ENCODE assay signal across 8 cellular contexts in genomic region chr21:42461881-42462877, GRCh38. TPM values are rescaled to one million over a fixed set of nuclear protein-coding genes. Genes with fewer than 3 reads are reported as not detected.
DNase-seq lines count a peak whose midpoint lies in the region; ATAC-seq and TF ChIP-seq lines count a peak whose summit lies in the region.
"Had no signal": no experiment of that assay in that cellular context is flagged by ENCODE, and none has a peak within 500 bp of the region (broad histone marks: within the 10 kb centered on the region; RNA-seq: fewer than 3 reads in every experiment).

No MANE protein-coding gene starts in this region.

- no peak overlapping the region for H3K4me3 ChIP-seq in DND-41 (ENCODE audit: low read depth in 1 of 2, low read length in 2 of 2)
- no peak overlapping the region for H3K4me3 ChIP-seq in MM.1S (ENCODE audit: low read length)
- H3K4me3 ChIP-seq: SJSA1 had no signal

- no peaks in the 10 kb centered on the region for H3K36me3 ChIP-seq in DND-41 (ENCODE audit: insufficient read depth, low read length)
- H3K36me3 ChIP-seq in MM.1S (replicated peaks; ENCODE audit: insufficient read depth, low read length): no peaks in the 10 kb centered on the region
- H3K36me3 ChIP-seq: SJSA1 had no signal

- no peaks in the 10 kb centered on the region for H4K20me1 ChIP-seq in DND-41 (ENCODE audit: insufficient read depth, low read length)
- H4K20me1 ChIP-seq in MM.1S (ENCODE audit: insufficient read depth, low read length): no peaks in the 10 kb centered on the region

- H3K36me3 Mint-ChIP-seq in T-helper 17 cell (ENCODE audit: low read depth): no peaks in the 10 kb centered on the region

- H3K9me2 ChIP-seq in MM.1S (replicated peaks; ENCODE audit: insufficient read depth, low read length): no peaks in the 10 kb centered on the region

- no peak for TF ChIP-seq POLR2A in GM18505 (IDR thresholded peaks at IDR 0.05; ENCODE audit: borderline replicate concordance, extremely low read depth, insufficient read depth, insufficient read length)

- ATAC-seq in DND-41 (ENCODE audit: insufficient read depth, low read depth) (no peak), T-helper 17 cell (no peak), GM18870 (IDR thresholded peaks at IDR 0.05; ENCODE audit: unreplicated experiment) (no peak), GM18505 (IDR thresholded peaks at IDR 0.05; ENCODE audit: unreplicated experiment) (no peak)

- H3K27ac ChIP-seq in DND-41 (ENCODE audit: low read length) (peak overlapping the region; percentile 72), MM.1S (ENCODE audit: low read length) (peak overlapping the region; percentile 63; the same call in 1 of the 2 replicates)
- H3K27ac ChIP-seq: SJSA1 had no signal

- H3K4me1 ChIP-seq in DND-41 (ENCODE audit: insufficient read depth, low read length): peaks cover 64% of the 10 kb centered on the region
- H3K4me1 ChIP-seq in MM.1S (ENCODE audit: low read length): peaks cover 50% of the 10 kb centered on the region
- H3K4me1 ChIP-seq: SJSA1 had no signal

- no peak for TF ChIP-seq CTCF in DND-41 (IDR thresholded peaks at IDR 0.05; ENCODE audit: borderline replicate concordance, extremely low read depth, low read length, poor library complexity, severe bottlenecking)
- TF ChIP-seq CTCF in MM.1S (IDR thresholded peaks at IDR 0.05; ENCODE audit: low read length): no peak

- H3K9me3 ChIP-seq in DND-41 (ENCODE audit: insufficient read depth, low read length, severe bottlenecking) (no peaks in the 10 kb centered on the region), MM.1S (replicated peaks; ENCODE audit: insufficient read depth, low read length) (no peaks in the 10 kb centered on the region), T-helper 17 cell (ENCODE audit: control insufficient read depth, low read length, poor library complexity, severe bottlenecking) (no peaks in the 10 kb centered on the region)
- H3K9me3 ChIP-seq: SJSA1 had no signal

- H3K4me3 Mint-ChIP-seq in T-helper 17 cell: no peak overlapping the region

- no peaks in the 10 kb centered on the region for H3K27me3 Mint-ChIP-seq in T-helper 17 cell

- DNase-seq in DND-41 (no peak), MM.1S (no peak), T-helper 17 cell (no peak), mucosa of gallbladder (ENCODE audit: low spot score) (peak; percentile 75), inferior parietal cortex (ENCODE audit: extremely low spot score) (no peak)

- peak overlapping the region; percentile 95 for H3K27ac Mint-ChIP-seq in T-helper 17 cell

- H3K27me3 ChIP-seq in DND-41 (ENCODE audit: insufficient read depth, low read length, poor library complexity): no peaks in the 10 kb centered on the region
- 0 out of 2 replicates have a peak, but pooled peaks cover 3% of the 10 kb centered on the region for H3K27me3 ChIP-seq in MM.1S (replicated peaks; ENCODE audit: insufficient read depth, low read length)
- H3K27me3 ChIP-seq: SJSA1 had no signal

- H3K4me2 ChIP-seq in DND-41 (ENCODE audit: insufficient read depth, low read length) (no peak overlapping the region), MM.1S (ENCODE audit: low read depth, low read length) (peak overlapping the region; percentile 48; the same call in 1 of the 2 replicates)

- no peaks in the 10 kb centered on the region for H3K79me2 ChIP-seq in DND-41 (ENCODE audit: insufficient read depth, low read length)
- H3K79me2 ChIP-seq in MM.1S (ENCODE audit: low read length): no peaks in the 10 kb centered on the region

- peaks cover 50% of the 10 kb centered on the region for H3K4me1 Mint-ChIP-seq in T-helper 17 cell

- H3K9ac ChIP-seq in DND-41 (ENCODE audit: low read depth, low read length) (no peak overlapping the region), MM.1S (ENCODE audit: low read length) (no peak overlapping the region)

- H2AFZ ChIP-seq in DND-41 (ENCODE audit: low read depth, low read length): no peak overlapping the region
- H2AFZ ChIP-seq in MM.1S (ENCODE audit: low read length): no peak overlapping the region

- H3F3A ChIP-seq in MM.1S (ENCODE audit: insufficient read depth, low read length): peaks cover 16% of the 10 kb centered on the region

RNA-seq across cellular contexts. Expression of gene RSPH1, which starts 33.8 kb away (rescaled TPM):
- total RNA-seq in T-helper 17 cell: under 1 TPM in 1 of 2 donors, not detected in 1; 0.47 TPM
- 5.6 TPM for total RNA-seq in mucosa of gallbladder
- total RNA-seq: SJSA1 had no signal

RNA-seq across cellular contexts. Expression of gene SLC37A1, which starts 51.5 kb away (rescaled TPM):
- total RNA-seq in T-helper 17 cell: 10 to 100 TPM; 21.0 to 24.0 TPM
- 56.2 TPM for total RNA-seq in mucosa of gallbladder

RNA-seq across cellular contexts. Expression of gene UBASH3A, which starts 58.5 kb away (rescaled TPM):
- total RNA-seq in T-helper 17 cell (10 to 100 TPM; 49.5 to 50.3 TPM), mucosa of gallbladder (2.0 TPM)
- total RNA-seq: SJSA1 had no signal

Comparison
In these comparisons a context has a peak if more than half of its experiments do, and no peak if none do; other contexts are left out.
1. RNA of gene UBASH3A, which starts 58.5 kb away (total RNA-seq): 49.5 to 50.3 TPM in T-helper 17 cell; 2.0 TPM in mucosa of gallbladder (single experiment); every median in the first group is over 10 times any median in the second.